ENCODE assay signal across 21 cellular contexts in genomic region chr15:86080302-86080701, GRCh38. TPM values are rescaled to one million over a fixed set of nuclear protein-coding genes. Genes with fewer than 3 reads are reported as not detected.
DNase-seq lines count a peak whose midpoint lies in the region; ATAC-seq and TF ChIP-seq lines count a peak whose summit lies in the region.
"Had no signal": no experiment of that assay in that cellular context is flagged by ENCODE, and none has a peak within 500 bp of the region (broad histone marks: within the 10 kb centered on the region; RNA-seq: fewer than 3 reads in every experiment).

No MANE protein-coding gene starts in this region.

- H3K36me3 ChIP-seq in DND-41 (ENCODE audit: insufficient read depth, low read length) = no peaks in the 10 kb centered on the region
- H3K36me3 ChIP-seq in H7 (replicated peaks; ENCODE audit: control insufficient read depth, insufficient read depth, low read length) = no peaks in the 10 kb centered on the region
- H3K36me3 ChIP-seq in lower lobe of right lung = no peaks in the 10 kb centered on the region
- H3K36me3 ChIP-seq in gastrocnemius medialis = no peaks in the 10 kb centered on the region
- no peaks in the 10 kb centered on the region for H3K36me3 ChIP-seq in upper lobe of right lung
- H3K36me3 ChIP-seq: BE2C; BLaER1 treated with 17β-estradiol and CSF1 and Interleukin-3, amounts not matched to agents 10 nM and 100 nM had no signal

- H4K20me1 ChIP-seq in DND-41 (ENCODE audit: insufficient read depth, low read length) = no peaks in the 10 kb centered on the region
- H4K20me1 ChIP-seq: BLaER1 treated with 17β-estradiol and CSF1 and Interleukin-3, amounts not matched to agents 10 nM and 100 nM had no signal

- ATAC-seq in DND-41 (ENCODE audit: insufficient read depth, low read depth) (no peak), lower lobe of right lung (no peak), gastrocnemius medialis (no peak), upper lobe of right lung (no peak), GM19467 (IDR thresholded peaks at IDR 0.05; ENCODE audit: unreplicated experiment) (no peak)

- no peak for TF ChIP-seq POLR2A in gastrocnemius medialis (IDR thresholded peaks at IDR 0.05)

- no peak overlapping the region for H3K9ac ChIP-seq in DND-41 (ENCODE audit: low read depth, low read length)
- H3K9ac ChIP-seq: BLaER1 treated with 17β-estradiol and CSF1 and Interleukin-3, amounts not matched to agents 10 nM and 100 nM had no signal

- no peaks in the 10 kb centered on the region for H3K79me2 ChIP-seq in DND-41 (ENCODE audit: insufficient read depth, low read length)

- peaks cover 53% of the 10 kb centered on the region for H3K4me1 ChIP-seq in DND-41 (ENCODE audit: insufficient read depth, low read length)
- H3K4me1 ChIP-seq in lower lobe of right lung = peaks cover 4% of the 10 kb centered on the region
- H3K4me1 ChIP-seq in gastrocnemius medialis = peaks cover 82 to 91% of the 10 kb centered on the region in 2 donors
- no peaks in the 10 kb centered on the region for H3K4me1 ChIP-seq in upper lobe of right lung
- H3K4me1 ChIP-seq: A549, BE2C had no signal

- in situ Hi-C loops in gastrocnemius medialis (cut with MboI; ENCODE audit: low sequenced_read_pairs in 4 of 4) = no loop called here

- DNase-seq in DND-41 = no peak
- peak; percentile 10 for DNase-seq in H7
- DNase-seq in lower lobe of right lung = no peak
- no peak for DNase-seq in gastrocnemius medialis
- DNase-seq in upper lobe of right lung = no peak
- no peak for DNase-seq in GF-D8 (lab: John Stamatoyannopoulos, UW)
- DNase-seq: 8988T; ACHN; AML-193; BE2C; CD4-positive, alpha-beta T cell; CD8-positive, alpha-beta memory T cell; DMS 273 treated with DMSO at 0.1 percent for 48 hours; DMS79; GOT3; HCEC 1CT had no signal

- H3K9me3 ChIP-seq in DND-41 (ENCODE audit: insufficient read depth, low read length, severe bottlenecking) (no peaks in the 10 kb centered on the region), lower lobe of right lung (no peaks in the 10 kb centered on the region), gastrocnemius medialis (no peaks in the 10 kb centered on the region), upper lobe of right lung (no peaks in the 10 kb centered on the region)
- H3K9me3 ChIP-seq: A549; BE2C; BLaER1 treated with 17β-estradiol and CSF1 and Interleukin-3, amounts not matched to agents 10 nM and 100 nM had no signal

- intact Hi-C loops in lower lobe of right lung (cut with DNase I) (no loop called here), gastrocnemius medialis (cut with DNase I; ENCODE audit: low total_unique reads) (loop anchor here (2.0 kb wide), 1 partner anchor 54 kb away; no protein-coding TSS in a partner anchor), upper lobe of right lung (cut with DNase I) (no loop called here)

- H2AFZ ChIP-seq in DND-41 (ENCODE audit: low read depth, low read length) = no peak overlapping the region

- H3K27me3 ChIP-seq in DND-41 (ENCODE audit: insufficient read depth, low read length, poor library complexity) = no peaks in the 10 kb centered on the region
- H3K27me3 ChIP-seq in H7 (ENCODE audit: control insufficient read depth, insufficient read depth, low read length) = no peaks in the 10 kb centered on the region
- H3K27me3 ChIP-seq in lower lobe of right lung (ENCODE audit: low read depth) = no peaks in the 10 kb centered on the region
- no peaks in the 10 kb centered on the region for H3K27me3 ChIP-seq in gastrocnemius medialis
- no peaks in the 10 kb centered on the region for H3K27me3 ChIP-seq in upper lobe of right lung
- H3K27me3 ChIP-seq: BE2C; BLaER1 treated with 17β-estradiol and CSF1 and Interleukin-3, amounts not matched to agents 10 nM and 100 nM had no signal

- H3K27ac ChIP-seq in DND-41 (ENCODE audit: low read length) (peak overlapping the region; percentile 39; the same call in 1 of the 2 replicates), lower lobe of right lung (peak overlapping the region; percentile 72), gastrocnemius medialis (peak overlapping the region; percentile 89 to 92 (median 90)), upper lobe of right lung (no peak overlapping the region)
- H3K27ac ChIP-seq: A549; BLaER1 treated with 17β-estradiol and CSF1 and Interleukin-3, amounts not matched to agents 10 nM and 100 nM had no signal

- H3K4me3 ChIP-seq in DND-41 (ENCODE audit: low read depth in 1 of 2, low read length in 2 of 2) (no peak overlapping the region), H7 (ENCODE audit: insufficient read depth, low read depth, low read length) (no peak overlapping the region), lower lobe of right lung (peak overlapping the region; percentile 28), gastrocnemius medialis (peak overlapping the region in 3 of 4 donors; percentile 2 to 44 (median 9)), upper lobe of right lung (no peak overlapping the region)
- H3K4me3 ChIP-seq: A549; BLaER1 treated with 17β-estradiol and CSF1 and Interleukin-3, amounts not matched to agents 10 nM and 100 nM had no signal

- no peak for TF ChIP-seq CTCF in DND-41 (IDR thresholded peaks at IDR 0.05; ENCODE audit: borderline replicate concordance, extremely low read depth, low read length, poor library complexity, severe bottlenecking)
- no peak for TF ChIP-seq CTCF in lower lobe of right lung (IDR thresholded peaks at IDR 0.05)
- TF ChIP-seq CTCF in gastrocnemius medialis (IDR thresholded peaks at IDR 0.05 in 4 of 5, conservative IDR thresholded peaks at IDR 0.05 in 1 of 5) = no peak
- TF ChIP-seq CTCF in upper lobe of right lung (IDR thresholded peaks at IDR 0.05) = no peak

- no peak overlapping the region for H3K4me2 ChIP-seq in DND-41 (ENCODE audit: insufficient read depth, low read length)
- H3K4me2 ChIP-seq: A549; BLaER1 treated with 17β-estradiol and CSF1 and Interleukin-3, amounts not matched to agents 10 nM and 100 nM had no signal

RNA-seq across cellular contexts. Expression of gene AGBL1, which starts 0.6 kb away (rescaled TPM):
- total RNA-seq in H7 (2014; rRNA removed; shearing (Covaris generic)) = not detected in 2 replicates
- total RNA-seq in lower lobe of right lung (12.0 TPM), gastrocnemius medialis (10 to 100 TPM in 3 of 4 donors, 1 to 10 TPM in 1; 3.8 to 29.7 (median 15.9) TPM), upper lobe of right lung (6.5 TPM)
- total RNA-seq: CD4-positive, alpha-beta T cell; CD8-positive, alpha-beta memory T cell; Daoy; G401 had no signal

Comparison
In these comparisons a context has a peak if more than half of its experiments do, and no peak if none do; other contexts are left out.
1. H3K4me3 ChIP-seq: peak in lower lobe of right lung (single experiment) and gastrocnemius medialis (3 of 4); none in DND-41 (0 of 2), H7 (single experiment) and upper lobe of right lung (single experiment).